Comparison of ENCODE assay signal across 6 cellular contexts in genomic region chr16:68324336-68324735, GRCh38.
"Had no signal": no experiment of that assay in that cellular context is flagged by ENCODE, and none has a peak within 500 bp of the region (broad histone marks: within the 10 kb centered on the region; RNA-seq: fewer than 3 reads in every experiment).

No MANE protein-coding gene starts in this region.

- H3K27ac Mint-ChIP-seq: GM23338 had no signal

- H3K4me3 Mint-ChIP-seq: GM23338, H9 had no signal

- H3K9me3 Mint-ChIP-seq: GM23338, H9 had no signal

- DNase-seq: H9, HCEC 1CT, IMR-90, KG1 had no signal

- ATAC-seq: GM23338, K562 had no signal
